Comparison of ENCODE assay signal across 25 cellular contexts in genomic region chr10:117783698-117784395, GRCh38.
"Had no signal": no experiment of that assay in that cellular context is flagged by ENCODE, and none has a peak within 500 bp of the region (broad histone marks: within the 10 kb centered on the region; RNA-seq: fewer than 3 reads in every experiment).

No MANE protein-coding gene starts in this region.

- H3K4me1 ChIP-seq: SJSA1 had no signal

- H3K4me3 ChIP-seq: MG63, SJSA1 had no signal

- H3K4me2 ChIP-seq: SK-N-SH had no signal

- H3K27ac ChIP-seq: SJSA1 had no signal

- H3K9ac ChIP-seq: SK-N-SH had no signal

- ATAC-seq: activated CD8-positive, alpha-beta T cell treated with anti-CD3 and anti-CD28 coated beads, Interleukin-2, amount 10 ng/mL, durations not matched to agents 7 days and 5 days; activated naive CD4-positive, alpha-beta T cell treated with anti-CD3 and anti-CD28 coated beads, Interleukin-2, amount 50 U/mL, for 72 hours; activated naive CD8-positive, alpha-beta T cell treated with anti-CD3 and anti-CD28 coated beads, Interleukin-2, amount 50 U/mL, for 24 hours; Panc1 had no signal

- H3K27me3 ChIP-seq: MG63, SJSA1 had no signal

- FAIRE-seq: bronchial epithelial cell, TTC549 had no signal

- DNase-seq: activated CD4-positive, alpha-beta T cell treated with anti-CD3 and anti-CD28 coated beads, Interleukin-2, amount 10 ng/mL, durations not matched to agents 24 days and 14 days; activated CD4-positive, alpha-beta T cell treated with anti-CD3 and anti-CD28 coated beads, Interleukin-2, amount 50 U/mL, for 48 hours; activated CD8-positive, alpha-beta T cell treated with anti-CD3 and anti-CD28 coated beads, Interleukin-2, amount 10 ng/mL, durations not matched to agents 7 days and 5 days; activated gamma-delta T cell; activated naive CD4-positive, alpha-beta T cell treated with anti-CD3 and anti-CD28 coated beads for 36 hours; activated naive CD8-positive, alpha-beta T cell treated with anti-CD3 and anti-CD28 coated beads, Interleukin-2, amount 50 U/mL, for 24 hours; activated T-cell treated with anti-CD3 and anti-CD28 coated beads, Interleukin-2, amount 50 U/mL, for 24 hours; central memory CD4-positive, alpha-beta T cell; Kasumi-1; KG1; MG63; NCI-H1048; NCI-H1105 treated with DMSO at 0.1 percent for 48 hours; NCI-H1436; NCI-H1694; NCI-H2029; NCI-H345; NCI-H524 treated with DMSO at 0.1 percent for 48 hours; SHP77 treated with DMSO at 0.1 percent for 48 hours; SK-N-SH had no signal

- H3K36me3 ChIP-seq: MG63, SJSA1 had no signal

- H3K9me3 ChIP-seq: MG63, SJSA1, SK-N-SH had no signal
